In the genomic region with DNA sequence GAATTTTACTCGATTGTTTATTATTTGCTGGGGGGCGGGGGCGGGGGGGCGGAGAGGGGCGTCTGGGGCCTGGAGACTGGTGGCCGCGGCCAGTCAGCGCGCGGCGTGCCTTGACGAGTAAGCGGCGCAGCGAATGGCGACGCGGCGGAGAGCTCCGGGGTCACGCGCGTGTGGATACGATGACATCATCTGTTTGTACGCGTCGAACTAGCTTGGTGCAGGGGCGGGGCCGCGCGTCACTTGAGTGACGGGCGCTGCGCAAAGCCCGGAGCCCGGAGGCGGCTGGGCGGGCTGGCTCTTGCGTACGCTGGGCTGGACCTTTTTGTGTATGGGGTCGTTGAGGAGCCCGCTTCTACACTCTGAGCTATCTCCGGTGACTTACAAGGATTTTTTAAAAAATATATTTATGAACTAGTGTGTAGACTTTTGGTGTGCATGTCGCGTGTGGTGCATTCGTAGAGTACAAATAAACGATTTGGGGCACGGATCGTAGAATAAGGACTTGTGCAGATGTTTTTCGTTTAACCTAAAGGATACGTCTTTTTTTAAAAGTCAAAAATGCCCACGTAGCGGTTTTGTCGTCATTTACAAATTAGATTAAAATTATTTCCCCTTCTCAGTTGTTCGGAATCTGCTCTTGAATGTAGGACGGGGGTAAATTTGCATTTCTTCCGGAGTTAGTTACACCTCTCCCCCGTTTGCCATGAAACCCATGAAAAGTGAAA, we compare ENCODE assay signal across 8 cellular contexts.
DNase-seq lines count a peak whose midpoint lies in the region; ATAC-seq lines count a peak whose summit lies in the region.

No MANE protein-coding gene starts in this region.

- ATAC-seq in GM19351 (IDR thresholded peaks at IDR 0.05; ENCODE audit: unreplicated experiment): peak; percentile 50
- ATAC-seq in HG03469 (IDR thresholded peaks at IDR 0.05; ENCODE audit: unreplicated experiment): peak; percentile 58

- DNase-seq in AML-193 (lab: John Stamatoyannopoulos, UW) (peak; percentile 98), NCI-H526 treated with DMSO at 0.1 percent for 48 hours (lab: John Stamatoyannopoulos, UW) (peak; percentile 96), cortex of kidney (lab: John Stamatoyannopoulos, UW) (peak; percentile 91), left kidney (ENCODE audit: low read depth, low spot score) (peak; percentile 99)
- peak; percentile 95 for DNase-seq in activated CD4-positive, alpha-beta T cell treated with anti-CD3 and anti-CD28 coated beads, Interleukin-2, amount 50 U/mL, for 1 hour
- DNase-seq in stimulated activated CD4-positive, alpha-beta T cell treated with anti-CD3 and anti-CD28 coated beads, Interleukin-1b, Interleukin-23, amount 100 ng/mL, for 4 hours (ENCODE audit: low read depth in 2 of 2): peak; percentile 92 to 94

Comparison
In these comparisons a context has a peak if more than half of its experiments do, and no peak if none do; other contexts are left out.
1. Peak in every context shown above with its lines: DNase-seq and ATAC-seq.